20 cellular contexts compared by ENCODE assay signal in genomic region chr10:111873041-111873440, GRCh38.
DNase-seq lines count a peak whose midpoint lies in the region; ATAC-seq, FAIRE-seq and TF ChIP-seq lines count a peak whose summit lies in the region.
"Had no signal": no experiment of that assay in that cellular context is flagged by ENCODE, and none has a peak within 500 bp of the region (broad histone marks: within the 10 kb centered on the region; RNA-seq: fewer than 3 reads in every experiment).

No MANE protein-coding gene starts in this region.

- TF ChIP-seq CTCF in GM12878 (IDR thresholded peaks at IDR 0.05 in 2 of 3, conservative IDR thresholded peaks at IDR 0.05 in 1 of 3; ENCODE audit: control insufficient read depth in 2 of 3, extremely low read depth in 1 of 3, insufficient read depth in 1 of 3, low read depth in 3 of 3, low read length in 3 of 3): no peak

- CTCF ChIA-PET in GM12878 (lab: Yijun Ruan, JAX): no interaction called here
- CTCF ChIA-PET in HEK293T (lab: Yijun Ruan, JAX): no interaction called here

- no peak overlapping the region for H3K9ac ChIP-seq in GM12878 (ENCODE audit: control insufficient read depth, insufficient read depth, low read length)
- H3K9ac ChIP-seq: BLaER1 treated with 17β-estradiol and CSF1 and Interleukin-3, amounts not matched to agents 10 nM and 100 nM had no signal

- no peak for TF ChIP-seq EP300 in GM12878 (IDR thresholded peaks at IDR 0.05; ENCODE audit: borderline replicate concordance in 1 of 2, control insufficient read depth in 1 of 2, low read depth in 2 of 2, low read length in 2 of 2)

- no peak for FAIRE-seq in GM12878 (lab: Jason Lieb, UNC)
- FAIRE-seq: HepG2, K562 had no signal

- H3K27me3 ChIP-seq in GM12878 (replicated peaks in 1 of 2; ENCODE audit: control insufficient read depth in 2 of 2, insufficient read depth in 2 of 2, low read length in 1 of 2): no peaks in the 10 kb centered on the region
- H3K27me3 ChIP-seq: BLaER1 treated with 17β-estradiol and CSF1 and Interleukin-3, amounts not matched to agents 10 nM and 100 nM; Peyer's patch had no signal

- SMC1A ChIA-PET in GM12878 (lab: Charles Lee; ENCODE audit: uncharacterized antibody, unreplicated experiment): no interaction called here

- POLR2A ChIA-PET in GM12878 (lab: Charles Lee) (no interaction called here), HEK293T (lab: Yijun Ruan, JAX) (no interaction called here)

- TF ChIP-seq POLR2A in GM12878 (IDR thresholded peaks at IDR 0.05; ENCODE audit: low read depth, low read length): no peak

- no TSS peak for BruUV-seq in GM12878 (replicated peaks; lab: Mats Ljungman, UMichigan)

- intact Hi-C loops in GM12878 (cut with micrococcal nuclease; ENCODE audit: unreplicated experiment): no loop called here

- TF ChIP-seq RAD21 in GM12878 (IDR thresholded peaks at IDR 0.05; ENCODE audit: insufficient read depth, low read depth, low read length): no peak

- H3K9me3 ChIP-seq in GM12878 (replicated peaks; ENCODE audit: control insufficient read depth, insufficient read depth, low read length): no peaks in the 10 kb centered on the region
- H3K9me3 ChIP-seq: Peyer's patch had no signal

- H3K79me2 ChIP-seq in GM12878 (ENCODE audit: control insufficient read depth, insufficient read depth, low read length): no peaks in the 10 kb centered on the region

- H3K27ac ChIP-seq in GM12878 (ENCODE audit: control insufficient read depth, insufficient read depth): no peak overlapping the region
- H3K27ac ChIP-seq: BLaER1 treated with 17β-estradiol and CSF1 and Interleukin-3, amounts not matched to agents 10 nM and 100 nM; HL-60; Peyer's patch had no signal

- ATAC-seq in GM18511 (IDR thresholded peaks at IDR 0.05; ENCODE audit: unreplicated experiment) (peak; percentile 19), GM18867 (IDR thresholded peaks at IDR 0.05; ENCODE audit: unreplicated experiment) (peak; percentile 26), HG03354 (IDR thresholded peaks at IDR 0.05; ENCODE audit: poor library complexity, severe bottlenecking, unreplicated experiment) (peak; percentile 22), GM12878 (peak; percentile 20)
- ATAC-seq: CD8-positive, alpha-beta T cell; HepG2; K562 had no signal

- no peak overlapping the region for H3K4me2 ChIP-seq in GM12878 (ENCODE audit: control insufficient read depth, insufficient read depth)
- H3K4me2 ChIP-seq: BLaER1 treated with 17β-estradiol and CSF1 and Interleukin-3, amounts not matched to agents 10 nM and 100 nM had no signal

- DNase-seq in GM12878 (ENCODE audit: low read depth, low spot score) (no peak), NCI-H146 (lab: John Stamatoyannopoulos, UW) (no peak), Ammon's horn (ENCODE audit: low spot score) (no peak), HEK293T (ENCODE audit: extremely low spot score) (no peak)
- DNase-seq: ACHN; CD8-positive, alpha-beta T cell; DMS153; NCI-H1105; NCI-H2081 treated with DMSO at 0.1 percent for 48 hours; NCI-H510A; NCI-H748 treated with DMSO at 0.1 percent for 48 hours; Peyer's patch; T1000 had no signal

- no peaks in the 10 kb centered on the region for H4K20me1 ChIP-seq in GM12878 (ENCODE audit: control insufficient read depth, insufficient read depth)
- H4K20me1 ChIP-seq: BLaER1 treated with 17β-estradiol and CSF1 and Interleukin-3, amounts not matched to agents 10 nM and 100 nM had no signal

- WGBS in GM12878 (ENCODE audit: insufficient coverage, insufficient replicate concordance, low lambda C conversion rate, missing lambda C conversion rate): 8% methylated on average over 4 of the region's 4 CpGs

- H2AFZ ChIP-seq in GM12878 (ENCODE audit: control insufficient read depth, low read depth, low read length): no peak overlapping the region

- in situ Hi-C loops in GM12878 (cut with MboI): no loop called here

- no peaks in the 10 kb centered on the region for H3K4me1 ChIP-seq in GM12878 (ENCODE audit: control insufficient read depth, insufficient read depth, low read length)
- H3K4me1 ChIP-seq: BLaER1 treated with 17β-estradiol and CSF1 and Interleukin-3, amounts not matched to agents 10 nM and 100 nM; Peyer's patch had no signal

- H3K4me3 ChIP-seq in GM12878: no peak overlapping the region
- H3K4me3 ChIP-seq: BLaER1 treated with 17β-estradiol and CSF1 and Interleukin-3, amounts not matched to agents 10 nM and 100 nM; K562; Peyer's patch had no signal

- RAD21 ChIA-PET in GM12878 (lab: Charles Lee; ENCODE audit: unreplicated experiment): no interaction called here

- H3K36me3 ChIP-seq in GM12878 (ENCODE audit: control insufficient read depth in 2 of 2, insufficient read depth in 2 of 2, low read length in 1 of 2): no peaks in the 10 kb centered on the region
- H3K36me3 ChIP-seq: BLaER1 treated with 17β-estradiol and CSF1 and Interleukin-3, amounts not matched to agents 10 nM and 100 nM; Peyer's patch had no signal

TF ChIP-seq in GM12878, 131 proteins besides CTCF, POLR2A, EP300 and RAD21 (continues in another document):
- no peak for TF ChIP-seq IRF3 (IDR thresholded peaks at IDR 0.05)
- no peak for TF ChIP-seq RAD51 (IDR thresholded peaks at IDR 0.05)
- TF ChIP-seq PKNOX1 (IDR thresholded peaks at IDR 0.05): no peak

TF ChIP-seq in HEK293T, 16 proteins besides CTCF, POLR2A, EP300 and RAD21:
- TF ChIP-seq NFRKB (IDR thresholded peaks at IDR 0.05): no peak
TF ChIP-seq in HEK293T: peak in this region for 0.
